ENCODE assay signal across 2 cellular contexts in the genomic region with DNA sequence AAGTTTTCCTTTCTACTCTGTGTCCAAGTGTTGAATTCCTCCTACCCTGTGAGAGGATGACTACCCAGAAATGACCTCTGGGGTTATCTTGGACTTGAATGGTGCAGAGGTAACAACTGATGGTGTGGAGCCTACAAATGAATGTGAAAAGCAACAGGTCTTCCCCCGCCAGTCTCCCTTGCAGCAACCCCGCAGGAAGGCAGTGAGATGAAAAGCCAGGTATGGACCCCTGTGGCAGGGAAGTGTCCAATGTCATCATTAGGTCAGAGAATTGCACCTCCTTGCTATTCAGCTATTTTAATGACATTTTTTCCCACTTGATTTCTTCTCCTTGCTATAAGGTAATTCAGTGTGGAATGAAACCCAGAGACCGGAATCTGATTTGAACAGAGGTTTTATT.
TF ChIP-seq lines count a peak whose summit lies in the region.

No MANE protein-coding gene starts in this region.

TF ChIP-seq in WTC11, 78 proteins besides CTCF, POLR2A, EP300 and RAD21 (continued from another document):
- TF ChIP-seq, protein P1, sequence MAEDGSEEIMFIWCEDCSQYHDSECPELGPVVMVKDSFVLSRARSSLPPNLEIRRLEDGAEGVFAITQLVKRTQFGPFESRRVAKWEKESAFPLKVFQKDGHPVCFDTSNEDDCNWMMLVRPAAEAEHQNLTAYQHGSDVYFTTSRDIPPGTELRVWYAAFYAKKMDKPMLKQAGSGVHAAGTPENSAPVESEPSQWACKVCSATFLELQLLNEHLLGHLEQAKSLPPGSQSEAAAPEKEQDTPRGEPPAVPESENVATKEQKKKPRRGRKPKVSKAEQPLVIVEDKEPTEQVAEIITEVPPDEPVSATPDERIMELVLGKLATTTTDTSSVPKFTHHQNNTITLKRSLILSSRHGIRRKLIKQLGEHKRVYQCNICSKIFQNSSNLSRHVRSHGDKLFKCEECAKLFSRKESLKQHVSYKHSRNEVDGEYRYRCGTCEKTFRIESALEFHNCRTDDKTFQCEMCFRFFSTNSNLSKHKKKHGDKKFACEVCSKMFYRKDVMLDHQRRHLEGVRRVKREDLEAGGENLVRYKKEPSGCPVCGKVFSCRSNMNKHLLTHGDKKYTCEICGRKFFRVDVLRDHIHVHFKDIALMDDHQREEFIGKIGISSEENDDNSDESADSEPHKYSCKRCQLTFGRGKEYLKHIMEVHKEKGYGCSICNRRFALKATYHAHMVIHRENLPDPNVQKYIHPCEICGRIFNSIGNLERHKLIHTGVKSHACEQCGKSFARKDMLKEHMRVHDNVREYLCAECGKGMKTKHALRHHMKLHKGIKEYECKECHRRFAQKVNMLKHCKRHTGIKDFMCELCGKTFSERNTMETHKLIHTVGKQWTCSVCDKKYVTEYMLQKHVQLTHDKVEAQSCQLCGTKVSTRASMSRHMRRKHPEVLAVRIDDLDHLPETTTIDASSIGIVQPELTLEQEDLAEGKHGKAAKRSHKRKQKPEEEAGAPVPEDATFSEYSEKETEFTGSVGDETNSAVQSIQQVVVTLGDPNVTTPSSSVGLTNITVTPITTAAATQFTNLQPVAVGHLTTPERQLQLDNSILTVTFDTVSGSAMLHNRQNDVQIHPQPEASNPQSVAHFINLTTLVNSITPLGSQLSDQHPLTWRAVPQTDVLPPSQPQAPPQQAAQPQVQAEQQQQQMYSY (CRISPR knock-in tag; IDR thresholded peaks at IDR 0.05), result peak; percentile 77

TF ChIP-seq in SK-N-SH, 30 proteins besides CTCF, POLR2A, EP300 and RAD21 (continued from another document):
- TF ChIP-seq, protein P2, sequence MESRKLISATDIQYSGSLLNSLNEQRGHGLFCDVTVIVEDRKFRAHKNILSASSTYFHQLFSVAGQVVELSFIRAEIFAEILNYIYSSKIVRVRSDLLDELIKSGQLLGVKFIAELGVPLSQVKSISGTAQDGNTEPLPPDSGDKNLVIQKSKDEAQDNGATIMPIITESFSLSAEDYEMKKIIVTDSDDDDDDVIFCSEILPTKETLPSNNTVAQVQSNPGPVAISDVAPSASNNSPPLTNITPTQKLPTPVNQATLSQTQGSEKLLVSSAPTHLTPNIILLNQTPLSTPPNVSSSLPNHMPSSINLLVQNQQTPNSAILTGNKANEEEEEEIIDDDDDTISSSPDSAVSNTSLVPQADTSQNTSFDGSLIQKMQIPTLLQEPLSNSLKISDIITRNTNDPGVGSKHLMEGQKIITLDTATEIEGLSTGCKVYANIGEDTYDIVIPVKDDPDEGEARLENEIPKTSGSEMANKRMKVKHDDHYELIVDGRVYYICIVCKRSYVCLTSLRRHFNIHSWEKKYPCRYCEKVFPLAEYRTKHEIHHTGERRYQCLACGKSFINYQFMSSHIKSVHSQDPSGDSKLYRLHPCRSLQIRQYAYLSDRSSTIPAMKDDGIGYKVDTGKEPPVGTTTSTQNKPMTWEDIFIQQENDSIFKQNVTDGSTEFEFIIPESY (IDR thresholded peaks at IDR 0.05; ENCODE audit: borderline replicate concordance, low read depth), result no peak
- no peak for TF ChIP-seq GATA2 (CRISPR knock-in tag; IDR thresholded peaks at IDR 0.05)
